In the genomic region with DNA sequence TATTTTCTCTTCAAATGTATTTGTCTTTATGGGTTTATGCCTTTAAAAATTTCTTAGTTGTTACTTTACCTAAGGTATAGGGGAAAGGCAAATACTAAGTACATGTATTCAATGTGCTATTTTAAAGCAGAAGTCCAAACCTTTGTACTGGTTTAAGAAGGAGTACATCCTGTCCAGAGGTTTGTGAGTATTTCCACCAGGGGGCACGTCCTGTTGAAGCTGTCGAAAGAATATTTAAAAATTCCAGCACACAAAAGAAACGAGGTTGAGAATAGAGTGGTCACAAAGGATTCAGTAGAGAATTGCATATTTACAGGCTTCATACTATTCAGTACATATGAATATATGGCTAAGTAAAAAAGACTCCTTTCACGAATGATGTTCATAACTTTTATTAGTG, we compare ENCODE assay signal across 15 cellular contexts. TPM values are rescaled to one million over a fixed set of nuclear protein-coding genes. Genes with fewer than 3 reads are reported as not detected.
DNase-seq lines count a peak whose midpoint lies in the region; ATAC-seq and TF ChIP-seq lines count a peak whose summit lies in the region.
"Had no signal": no experiment of that assay in that cellular context is flagged by ENCODE, and none has a peak within 500 bp of the region (broad histone marks: within the 10 kb centered on the region; RNA-seq: fewer than 3 reads in every experiment).

No MANE protein-coding gene starts in this region.

- peak overlapping the region; percentile 5 for H3K4me2 ChIP-seq in hepatocyte

- H4K20me1 ChIP-seq in hepatocyte (ENCODE audit: insufficient read depth, poor library complexity, severe bottlenecking) = peaks cover 3% of the 10 kb centered on the region

- WGBS in hepatocyte (ENCODE audit: low lambda C conversion rate, missing lambda C conversion rate) = 59% methylated on average over 4 of the region's 4 CpGs

- no peaks in the 10 kb centered on the region for H3K9me2 ChIP-seq in hepatocyte (replicated peaks; ENCODE audit: insufficient read depth)

- no peaks in the 10 kb centered on the region for H3K27me3 Mint-ChIP-seq in CD8-positive, alpha-beta T cell (ENCODE audit: low read depth)
- H3K27me3 Mint-ChIP-seq: activated CD8-positive, alpha-beta memory T cell treated with anti-CD3 and anti-CD28 coated beads, Interleukin-2, amount 10 ng/mL, durations not matched to agents 7 days and 5 days had no signal

- H3K27ac ChIP-seq in hepatocyte = no peak overlapping the region
- no peak overlapping the region for H3K27ac ChIP-seq in CD8-positive, alpha-beta T cell (ENCODE audit: low read depth, low read length)
- H3K27ac ChIP-seq: colonic mucosa, SJCRH30, WERI-Rb-1 had no signal

- peaks cover 7% of the 10 kb centered on the region for H3K36me3 ChIP-seq in BE2C
- no peaks in the 10 kb centered on the region for H3K36me3 ChIP-seq in hepatocyte (replicated peaks; ENCODE audit: insufficient read depth, low read depth)
- peaks cover 4% of the 10 kb centered on the region for H3K36me3 ChIP-seq in CD8-positive, alpha-beta T cell (ENCODE audit: insufficient read depth, low read length)
- H3K36me3 ChIP-seq: colonic mucosa had no signal

- CTCF ChIA-PET in CD8-positive, alpha-beta T cell (lab: Charles Lee) = no interaction called here

- ATAC-seq in CD8-positive, alpha-beta T cell = no peak
- ATAC-seq: activated CD8-positive, alpha-beta memory T cell treated with anti-CD3 and anti-CD28 coated beads, Interleukin-2, amount 10 ng/mL, durations not matched to agents 7 days and 5 days had no signal

- H3K4me1 ChIP-seq in BE2C (peaks cover 11% of the 10 kb centered on the region), hepatocyte (ENCODE audit: insufficient read depth) (no peaks in the 10 kb centered on the region)
- H3K4me1 ChIP-seq in CD8-positive, alpha-beta T cell (ENCODE audit: insufficient read depth, low read length) = peaks cover 15% of the 10 kb centered on the region
- H3K4me1 ChIP-seq: colonic mucosa, SJCRH30 had no signal

- intact Hi-C loops in CD8-positive, alpha-beta T cell (cut with DNase I, micrococcal nuclease) = loop anchor here in 1 of 2 experiments (5.0 kb wide), 1 partner anchor 34 kb away; no protein-coding TSS in a partner anchor

- H3K27ac Mint-ChIP-seq in CD8-positive, alpha-beta T cell = no peak overlapping the region
- H3K27ac Mint-ChIP-seq: activated CD8-positive, alpha-beta memory T cell treated with anti-CD3 and anti-CD28 coated beads, Interleukin-2, amount 10 ng/mL, durations not matched to agents 7 days and 5 days had no signal

- H3K36me3 Mint-ChIP-seq in CD8-positive, alpha-beta T cell = peaks cover 63% of the 10 kb centered on the region

- H3K27me3 ChIP-seq in BE2C (no peaks in the 10 kb centered on the region), hepatocyte (no peaks in the 10 kb centered on the region)
- H3K27me3 ChIP-seq in CD8-positive, alpha-beta T cell (ENCODE audit: insufficient read depth, low read length) = no peaks in the 10 kb centered on the region
- H3K27me3 ChIP-seq: colonic mucosa, SJCRH30 had no signal

- peak; percentile 19; the same call in 1 of the 2 replicates for TF ChIP-seq CTCF in BE2C (IDR thresholded peaks at IDR 0.05; ENCODE audit: low read depth, low read length)
- TF ChIP-seq CTCF in hepatocyte (IDR thresholded peaks at IDR 0.05; ENCODE audit: poor library complexity) = peak; percentile 30
- TF ChIP-seq CTCF in CD8-positive, alpha-beta T cell (IDR thresholded peaks at IDR 0.05) = no peak

- no peak overlapping the region for H2AFZ ChIP-seq in hepatocyte

- in situ Hi-C loops in KBM-7 (cut with MboI; ENCODE audit: low pct_unique_long_range_greater_than_20kb, low sequenced_read_pairs) = no loop called here

- peaks cover 11% of the 10 kb centered on the region for H3K9me3 Mint-ChIP-seq in CD8-positive, alpha-beta T cell

- POLR2A ChIA-PET in CD8-positive, alpha-beta T cell (lab: Charles Lee) = interaction anchor here (0.7 kb wide), 1 partner anchor 414 kb away, joined by 3 read pairs; no protein-coding TSS in a partner anchor

- H3K4me3 ChIP-seq in BE2C (ENCODE audit: low read depth, low read length) = no peak overlapping the region
- H3K4me3 ChIP-seq in hepatocyte = no peak overlapping the region
- no peak overlapping the region for H3K4me3 ChIP-seq in CD8-positive, alpha-beta T cell (ENCODE audit: low read depth, low read length)
- H3K4me3 ChIP-seq: colonic mucosa, SJCRH30 had no signal

- H3K4me1 Mint-ChIP-seq in CD8-positive, alpha-beta T cell (ENCODE audit: low read depth) = peaks cover 76% of the 10 kb centered on the region

- peaks cover 75% of the 10 kb centered on the region for H3K79me2 ChIP-seq in hepatocyte

- DNase-seq in BE2C = no peak
- peak; percentile 45 for DNase-seq in KBM-7
- DNase-seq in amniotic epithelial cell (ENCODE audit: low read depth) = peak; percentile 11
- DNase-seq in hepatocyte (ENCODE audit: low spot score) = peak; percentile 4
- DNase-seq in stimulated activated CD4-positive, alpha-beta T cell treated with anti-CD3 and anti-CD28 coated beads, Interleukin-12 subunit alpha, Interleukin-12 subunit beta, amount 100 ng/mL, for 4 hours = no peak
- no peak for DNase-seq in CD8-positive, alpha-beta T cell
- no peak for DNase-seq in NCI-H774 (lab: John Stamatoyannopoulos, UW)
- DNase-seq in NCI-H2029 (lab: John Stamatoyannopoulos, UW) = no peak
- DNase-seq: activated CD8-positive, alpha-beta memory T cell treated with anti-CD3 and anti-CD28 coated beads, Interleukin-2, amount 10 ng/mL, durations not matched to agents 7 days and 5 days; activated naive CD4-positive, alpha-beta T cell treated with anti-CD3 and anti-CD28 coated beads, Interleukin-2, amount 50 U/mL, for 16 hours; AML-193; colonic mucosa; SJCRH30; stimulated activated CD4-positive, alpha-beta T cell treated with anti-CD3 and anti-CD28 coated beads, Interleukin-2, amount 100 ng/mL, for 48 hours; WERI-Rb-1 had no signal

- H3K4me3 Mint-ChIP-seq in CD8-positive, alpha-beta T cell = no peak overlapping the region
- H3K4me3 Mint-ChIP-seq: activated CD8-positive, alpha-beta memory T cell treated with anti-CD3 and anti-CD28 coated beads, Interleukin-2, amount 10 ng/mL, durations not matched to agents 7 days and 5 days had no signal

- no peaks in the 10 kb centered on the region for H3K9me3 ChIP-seq in BE2C
- H3K9me3 ChIP-seq in hepatocyte (ENCODE audit: low read depth) = peaks cover 13% of the 10 kb centered on the region
- no peaks in the 10 kb centered on the region for H3K9me3 ChIP-seq in CD8-positive, alpha-beta T cell (ENCODE audit: low read length)
- H3K9me3 ChIP-seq: colonic mucosa had no signal

RNA-seq across cellular contexts. Expression of a gene that starts 59.8 kb away (rescaled TPM):
- 78.3 TPM for polyA plus RNA-seq in BE2C (2012; ENCODE audit: insufficient read depth, insufficient read length, low read depth)
- total RNA-seq in hepatocyte = 63.6 and 66.7 TPM in 2 replicates
- polyA plus RNA-seq in hepatocyte = 49.6 and 50.0 TPM in 2 replicates
- 10 to 100 TPM; 51.3 to 56.4 TPM for total RNA-seq in CD8-positive, alpha-beta T cell

Comparison
In these comparisons a context has a peak if more than half of its experiments do, and no peak if none do; other contexts are left out.
1. DNase-seq: peak in KBM-7 (single experiment), amniotic epithelial cell (single experiment) and hepatocyte (single experiment); none in BE2C (single experiment), stimulated activated CD4-positive, alpha-beta T cell treated with anti-CD3 and anti-CD28 coated beads, Interleukin-12 subunit alpha, Interleukin-12 subunit beta, amount 100 ng/mL, for 4 hours (single experiment), CD8-positive, alpha-beta T cell (0 of 7), NCI-H774 (single experiment) and NCI-H2029 (single experiment).